10 cellular contexts compared by ENCODE assay signal in the genomic region with DNA sequence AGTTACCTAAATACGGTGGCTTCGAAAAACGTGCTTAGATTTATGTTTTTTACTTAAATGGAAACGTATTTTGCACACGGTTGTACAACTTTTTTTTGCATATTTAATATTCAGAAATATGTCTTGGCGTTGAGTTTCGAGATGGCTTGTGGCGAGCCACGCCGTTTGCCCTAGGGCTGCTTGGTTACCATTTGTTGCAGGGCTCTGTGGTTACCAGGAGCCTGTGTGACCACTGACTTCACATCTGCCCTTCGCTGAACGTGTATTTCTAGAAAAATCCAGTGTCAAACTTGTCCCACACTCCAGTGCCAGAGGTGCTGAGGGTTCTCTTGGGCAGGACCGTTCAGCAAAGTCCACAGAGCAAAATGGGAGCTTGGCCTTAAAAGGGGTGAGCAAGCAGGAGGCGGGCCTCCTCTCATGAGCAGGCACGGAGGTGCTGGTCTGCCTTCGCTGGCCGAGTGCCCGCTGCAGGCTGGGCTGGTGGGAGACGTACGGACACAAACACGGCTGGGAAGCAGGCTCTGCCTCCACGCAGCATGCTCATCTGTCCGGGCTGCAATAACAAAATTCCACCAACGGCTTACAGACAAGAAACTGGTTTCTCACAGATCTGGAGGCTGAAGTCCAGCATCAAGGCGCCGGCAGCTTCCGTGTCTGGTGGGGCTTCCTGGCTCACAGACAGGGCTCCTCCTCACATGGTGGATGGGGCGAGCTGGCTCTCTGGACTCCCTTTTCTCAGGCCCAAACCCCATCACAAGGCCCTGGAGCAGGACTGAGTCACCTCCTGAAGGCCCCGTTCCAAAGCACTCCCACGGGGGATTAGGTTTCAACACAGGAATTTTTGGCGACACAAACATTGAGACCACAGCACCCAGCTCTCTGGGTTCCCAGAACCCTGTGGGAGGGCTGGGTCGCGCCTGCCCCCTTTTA. TPM values are rescaled to one million over a fixed set of nuclear protein-coding genes. Genes with fewer than 3 reads are reported as not detected.
A peak's percentile ranks its signal among the peaks of the same experiment; 100 is the strongest.
DNase-seq lines count a peak whose midpoint lies in the region; ATAC-seq and TF ChIP-seq lines count a peak whose summit lies in the region.
"Had no signal": no experiment of that assay in that cellular context is flagged by ENCODE, and none has a peak within 500 bp of the region (broad histone marks: within the 10 kb centered on the region; RNA-seq: fewer than 3 reads in every experiment).

No MANE protein-coding gene starts in this region.

- H3K27ac Mint-ChIP-seq in WTC11: peak overlapping the region; percentile 32; the same call in 1 of the 2 replicates
- H3K27ac Mint-ChIP-seq: dendritic cell treated with granulocyte-macrophage colony-stimulating factor and Interleukin-4, amounts not matched to agents 40 ng/mL and 50 ng/mL, for 4 days had no signal

- POLR2A ChIA-PET in WTC11 (lab: Charles Lee): no interaction called here

- peak; percentile 75 for DNase-seq in AG10803 (ENCODE audit: low read depth)
- peak; percentile 59 for DNase-seq in HFF-Myc (ENCODE audit: extremely low read depth, low read depth)
- DNase-seq in WTC11 (ENCODE audit: low spot score): no peak
- DNase-seq in left colon: peak in 1 of 2 donors; percentile 17
- no peak for DNase-seq in putamen (ENCODE audit: low spot score)
- no peak for DNase-seq in HUDEP-2 (lab: John Stamatoyannopoulos, UW; ENCODE audit: unreplicated experiment in 76 of 76)
- DNase-seq: T-helper 9 cell had no signal

- H3K4me3 Mint-ChIP-seq in WTC11: no peak overlapping the region
- H3K4me3 Mint-ChIP-seq: dendritic cell treated with granulocyte-macrophage colony-stimulating factor and Interleukin-4, amounts not matched to agents 40 ng/mL and 50 ng/mL, for 4 days had no signal

- no peak overlapping the region for H3K4me3 ChIP-seq in AG10803 (ENCODE audit: low read length)
- H3K4me3 ChIP-seq in HFF-Myc (replicated peaks; ENCODE audit: low read depth, low read length): no peak overlapping the region

- no peaks in the 10 kb centered on the region for H3K9me3 Mint-ChIP-seq in WTC11
- H3K9me3 Mint-ChIP-seq: dendritic cell treated with granulocyte-macrophage colony-stimulating factor and Interleukin-4, amounts not matched to agents 40 ng/mL and 50 ng/mL, for 4 days had no signal

- peaks cover 20% of the 10 kb centered on the region for H3K36me3 Mint-ChIP-seq in WTC11

- intact Hi-C loops in left colon (cut with DNase I, micrococcal nuclease): no loop called here

- TF ChIP-seq CTCF in AG10803 (conservative IDR thresholded peaks at IDR 0.05; ENCODE audit: low read length) (no peak), HFF-Myc (IDR thresholded peaks at IDR 0.05; ENCODE audit: low read depth, low read length, missing control alignments) (no peak), WTC11 (IDR thresholded peaks at IDR 0.05) (no peak)

- peaks cover 30% of the 10 kb centered on the region for H3K4me1 Mint-ChIP-seq in WTC11

- CTCF ChIA-PET in WTC11 (lab: Charles Lee): no interaction called here

- H3K27me3 Mint-ChIP-seq in WTC11 (ENCODE audit: low read depth): no peaks in the 10 kb centered on the region

- ATAC-seq in WTC11: no peak
- ATAC-seq in left colon: peak; percentile 46
- ATAC-seq in GM21619 (IDR thresholded peaks at IDR 0.05; ENCODE audit: unreplicated experiment): no peak
- no peak for ATAC-seq in HG03442 (IDR thresholded peaks at IDR 0.05; ENCODE audit: unreplicated experiment)

TF ChIP-seq in WTC11, 78 proteins besides CTCF, POLR2A, EP300 and RAD21:
- TF ChIP-seq, protein P1, sequence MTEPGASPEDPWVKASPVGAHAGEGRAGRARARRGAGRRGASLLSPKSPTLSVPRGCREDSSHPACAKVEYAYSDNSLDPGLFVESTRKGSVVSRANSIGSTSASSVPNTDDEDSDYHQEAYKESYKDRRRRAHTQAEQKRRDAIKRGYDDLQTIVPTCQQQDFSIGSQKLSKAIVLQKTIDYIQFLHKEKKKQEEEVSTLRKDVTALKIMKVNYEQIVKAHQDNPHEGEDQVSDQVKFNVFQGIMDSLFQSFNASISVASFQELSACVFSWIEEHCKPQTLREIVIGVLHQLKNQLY (CRISPR knock-in tag; IDR thresholded peaks at IDR 0.05): no peak

RNA-seq across cellular contexts. Expression of gene MRPL36, which starts 5.4 kb away (rescaled TPM):
- total RNA-seq in WTC11 (2021) (52.8 to 61.2 TPM (median 55.9 TPM) in 3 replicates), left colon (10 to 100 TPM; 26.6 to 33.7 TPM)

RNA-seq across cellular contexts. Expression of gene NDUFS6, which starts 7.0 kb away (rescaled TPM):
- total RNA-seq in WTC11 (2021): 75.8 to 84.3 TPM (median 77.4 TPM) in 3 replicates
- 10 to 100 TPM; 31.8 to 50.4 TPM for total RNA-seq in left colon

Comparison
In these comparisons a context has a peak if more than half of its experiments do, and no peak if none do; other contexts are left out.
1. DNase-seq: peak in AG10803 (single experiment) and HFF-Myc (single experiment); none in WTC11 (single experiment), putamen (single experiment) and HUDEP-2 (0 of 76).